Comparison of ENCODE assay signal across 15 cellular contexts in genomic region chr18:22981274-22982133, GRCh38.
"Had no signal": no experiment of that assay in that cellular context is flagged by ENCODE, and none has a peak within 500 bp of the region (broad histone marks: within the 10 kb centered on the region; RNA-seq: fewer than 3 reads in every experiment).

No MANE protein-coding gene starts in this region.

- H3K9me3 Mint-ChIP-seq: activated CD4-positive, alpha-beta memory T cell treated with anti-CD3 and anti-CD28 coated beads, Interleukin-2, amount 10 ng/mL, durations not matched to agents 7 days and 5 days; activated naive CD8-positive, alpha-beta T cell treated with anti-CD3 and anti-CD28 coated beads for 36 hours had no signal

- H3K36me3 ChIP-seq: brain microvascular endothelial cell had no signal

- DNase-seq: activated CD4-positive, alpha-beta memory T cell treated with anti-CD3 and anti-CD28 coated beads, Interleukin-2, amount 10 ng/mL, durations not matched to agents 7 days and 5 days; activated CD4-positive, alpha-beta T cell treated with anti-CD3 and anti-CD28 coated beads for 36 hours; activated gamma-delta T cell treated with Interleukin-2 at 50 U/mL for 16 hours; activated naive CD8-positive, alpha-beta T cell treated with anti-CD3 and anti-CD28 coated beads for 36 hours; activated T-cell treated with anti-CD3 and anti-CD28 coated beads, Interleukin-2, amount 50 U/mL, for 48 hours; brain microvascular endothelial cell; foreskin melanocyte; heart right ventricle; islet precursor cell; left ventricle myocardium inferior; mesendoderm; pancreas; retina had no signal

- ATAC-seq: activated CD4-positive, alpha-beta T cell treated with anti-CD3 and anti-CD28 coated beads for 36 hours; heart right ventricle had no signal

- H3K4me3 ChIP-seq: heart right ventricle, left ventricle myocardium inferior, pancreas, tibial nerve had no signal

- H3K9me3 ChIP-seq: heart right ventricle, left ventricle myocardium inferior, pancreas, tibial nerve had no signal

- H3K4me3 Mint-ChIP-seq: activated CD4-positive, alpha-beta memory T cell treated with anti-CD3 and anti-CD28 coated beads, Interleukin-2, amount 10 ng/mL, durations not matched to agents 7 days and 5 days; activated CD4-positive, alpha-beta T cell treated with anti-CD3 and anti-CD28 coated beads for 36 hours; activated naive CD8-positive, alpha-beta T cell treated with anti-CD3 and anti-CD28 coated beads for 36 hours had no signal

- H3K27me3 ChIP-seq: brain microvascular endothelial cell, heart right ventricle, pancreas, tibial nerve had no signal

- H3K27me3 Mint-ChIP-seq: activated CD4-positive, alpha-beta memory T cell treated with anti-CD3 and anti-CD28 coated beads, Interleukin-2, amount 10 ng/mL, durations not matched to agents 7 days and 5 days; activated CD4-positive, alpha-beta T cell treated with anti-CD3 and anti-CD28 coated beads for 36 hours; activated naive CD8-positive, alpha-beta T cell treated with anti-CD3 and anti-CD28 coated beads for 36 hours had no signal

- H3K27ac Mint-ChIP-seq: activated CD4-positive, alpha-beta memory T cell treated with anti-CD3 and anti-CD28 coated beads, Interleukin-2, amount 10 ng/mL, durations not matched to agents 7 days and 5 days; activated CD4-positive, alpha-beta T cell treated with anti-CD3 and anti-CD28 coated beads for 36 hours; activated naive CD8-positive, alpha-beta T cell treated with anti-CD3 and anti-CD28 coated beads for 36 hours had no signal

- FAIRE-seq: endothelial cell of umbilical vein, pancreas had no signal

- H3K27ac ChIP-seq: brain microvascular endothelial cell, heart right ventricle, left ventricle myocardium inferior, tibial nerve had no signal

- H3K4me1 ChIP-seq: left ventricle myocardium inferior, tibial nerve had no signal
